Comparison of ENCODE assay signal across 2 cellular contexts in the genomic region with DNA sequence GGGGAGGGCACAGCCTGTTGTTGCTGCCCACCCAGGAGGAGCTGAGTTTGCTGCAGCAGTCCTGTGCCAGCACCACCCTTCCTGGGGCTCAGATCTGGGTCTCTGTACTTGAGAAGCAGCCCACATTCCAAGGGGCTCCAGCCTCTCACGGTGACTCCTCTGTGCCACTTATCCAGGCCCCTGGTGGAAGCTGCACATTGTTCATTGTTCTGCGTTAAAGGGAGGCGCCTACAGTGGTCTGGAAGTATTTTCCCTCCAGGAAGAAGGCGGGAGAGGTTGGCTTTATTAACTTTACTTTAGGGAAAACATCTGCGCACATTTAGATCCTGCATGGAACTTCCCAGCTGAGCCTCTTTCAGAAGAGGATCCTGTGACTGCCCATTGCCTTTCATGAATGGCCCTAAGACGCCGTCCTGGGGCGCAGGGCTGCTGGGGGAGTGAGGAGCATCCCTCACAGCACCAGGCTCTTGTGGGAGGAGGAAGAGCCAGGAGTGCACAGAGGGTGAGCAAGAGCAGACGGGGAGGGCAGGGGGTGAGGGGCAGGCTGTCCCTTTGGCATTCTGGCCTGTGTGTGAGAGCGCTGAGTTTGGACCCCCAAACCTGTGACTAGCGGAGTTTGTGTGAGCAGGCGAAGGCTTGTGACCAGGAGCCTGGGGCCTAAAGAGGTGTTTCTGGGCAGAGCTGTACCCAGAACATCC.
TF ChIP-seq lines count a peak whose summit lies in the region.

No MANE protein-coding gene starts in this region.

TF ChIP-seq in GM23338, 12 proteins besides CTCF, POLR2A, EP300 and RAD21:
- TF ChIP-seq EZH2phosphoT487 (IDR thresholded peaks at IDR 0.05; ENCODE audit: unreplicated experiment) = no peak
- TF ChIP-seq CREB1 (CRISPR knock-in tag; IDR thresholded peaks at IDR 0.05; ENCODE audit: low read depth) = no peak
- TF ChIP-seq STAT1 (IDR thresholded peaks at IDR 0.05; ENCODE audit: unreplicated experiment) = no peak
- TF ChIP-seq, protein P1, sequence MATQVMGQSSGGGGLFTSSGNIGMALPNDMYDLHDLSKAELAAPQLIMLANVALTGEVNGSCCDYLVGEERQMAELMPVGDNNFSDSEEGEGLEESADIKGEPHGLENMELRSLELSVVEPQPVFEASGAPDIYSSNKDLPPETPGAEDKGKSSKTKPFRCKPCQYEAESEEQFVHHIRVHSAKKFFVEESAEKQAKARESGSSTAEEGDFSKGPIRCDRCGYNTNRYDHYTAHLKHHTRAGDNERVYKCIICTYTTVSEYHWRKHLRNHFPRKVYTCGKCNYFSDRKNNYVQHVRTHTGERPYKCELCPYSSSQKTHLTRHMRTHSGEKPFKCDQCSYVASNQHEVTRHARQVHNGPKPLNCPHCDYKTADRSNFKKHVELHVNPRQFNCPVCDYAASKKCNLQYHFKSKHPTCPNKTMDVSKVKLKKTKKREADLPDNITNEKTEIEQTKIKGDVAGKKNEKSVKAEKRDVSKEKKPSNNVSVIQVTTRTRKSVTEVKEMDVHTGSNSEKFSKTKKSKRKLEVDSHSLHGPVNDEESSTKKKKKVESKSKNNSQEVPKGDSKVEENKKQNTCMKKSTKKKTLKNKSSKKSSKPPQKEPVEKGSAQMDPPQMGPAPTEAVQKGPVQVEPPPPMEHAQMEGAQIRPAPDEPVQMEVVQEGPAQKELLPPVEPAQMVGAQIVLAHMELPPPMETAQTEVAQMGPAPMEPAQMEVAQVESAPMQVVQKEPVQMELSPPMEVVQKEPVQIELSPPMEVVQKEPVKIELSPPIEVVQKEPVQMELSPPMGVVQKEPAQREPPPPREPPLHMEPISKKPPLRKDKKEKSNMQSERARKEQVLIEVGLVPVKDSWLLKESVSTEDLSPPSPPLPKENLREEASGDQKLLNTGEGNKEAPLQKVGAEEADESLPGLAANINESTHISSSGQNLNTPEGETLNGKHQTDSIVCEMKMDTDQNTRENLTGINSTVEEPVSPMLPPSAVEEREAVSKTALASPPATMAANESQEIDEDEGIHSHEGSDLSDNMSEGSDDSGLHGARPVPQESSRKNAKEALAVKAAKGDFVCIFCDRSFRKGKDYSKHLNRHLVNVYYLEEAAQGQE (IDR thresholded peaks at IDR 0.05; ENCODE audit: unreplicated experiment) = no peak
- no peak for TF ChIP-seq NANOG (IDR thresholded peaks at IDR 0.05; ENCODE audit: borderline replicate concordance)
- TF ChIP-seq ZNF114 (CRISPR knock-in tag; IDR thresholded peaks at IDR 0.05) = no peak
- TF ChIP-seq, protein P2, sequence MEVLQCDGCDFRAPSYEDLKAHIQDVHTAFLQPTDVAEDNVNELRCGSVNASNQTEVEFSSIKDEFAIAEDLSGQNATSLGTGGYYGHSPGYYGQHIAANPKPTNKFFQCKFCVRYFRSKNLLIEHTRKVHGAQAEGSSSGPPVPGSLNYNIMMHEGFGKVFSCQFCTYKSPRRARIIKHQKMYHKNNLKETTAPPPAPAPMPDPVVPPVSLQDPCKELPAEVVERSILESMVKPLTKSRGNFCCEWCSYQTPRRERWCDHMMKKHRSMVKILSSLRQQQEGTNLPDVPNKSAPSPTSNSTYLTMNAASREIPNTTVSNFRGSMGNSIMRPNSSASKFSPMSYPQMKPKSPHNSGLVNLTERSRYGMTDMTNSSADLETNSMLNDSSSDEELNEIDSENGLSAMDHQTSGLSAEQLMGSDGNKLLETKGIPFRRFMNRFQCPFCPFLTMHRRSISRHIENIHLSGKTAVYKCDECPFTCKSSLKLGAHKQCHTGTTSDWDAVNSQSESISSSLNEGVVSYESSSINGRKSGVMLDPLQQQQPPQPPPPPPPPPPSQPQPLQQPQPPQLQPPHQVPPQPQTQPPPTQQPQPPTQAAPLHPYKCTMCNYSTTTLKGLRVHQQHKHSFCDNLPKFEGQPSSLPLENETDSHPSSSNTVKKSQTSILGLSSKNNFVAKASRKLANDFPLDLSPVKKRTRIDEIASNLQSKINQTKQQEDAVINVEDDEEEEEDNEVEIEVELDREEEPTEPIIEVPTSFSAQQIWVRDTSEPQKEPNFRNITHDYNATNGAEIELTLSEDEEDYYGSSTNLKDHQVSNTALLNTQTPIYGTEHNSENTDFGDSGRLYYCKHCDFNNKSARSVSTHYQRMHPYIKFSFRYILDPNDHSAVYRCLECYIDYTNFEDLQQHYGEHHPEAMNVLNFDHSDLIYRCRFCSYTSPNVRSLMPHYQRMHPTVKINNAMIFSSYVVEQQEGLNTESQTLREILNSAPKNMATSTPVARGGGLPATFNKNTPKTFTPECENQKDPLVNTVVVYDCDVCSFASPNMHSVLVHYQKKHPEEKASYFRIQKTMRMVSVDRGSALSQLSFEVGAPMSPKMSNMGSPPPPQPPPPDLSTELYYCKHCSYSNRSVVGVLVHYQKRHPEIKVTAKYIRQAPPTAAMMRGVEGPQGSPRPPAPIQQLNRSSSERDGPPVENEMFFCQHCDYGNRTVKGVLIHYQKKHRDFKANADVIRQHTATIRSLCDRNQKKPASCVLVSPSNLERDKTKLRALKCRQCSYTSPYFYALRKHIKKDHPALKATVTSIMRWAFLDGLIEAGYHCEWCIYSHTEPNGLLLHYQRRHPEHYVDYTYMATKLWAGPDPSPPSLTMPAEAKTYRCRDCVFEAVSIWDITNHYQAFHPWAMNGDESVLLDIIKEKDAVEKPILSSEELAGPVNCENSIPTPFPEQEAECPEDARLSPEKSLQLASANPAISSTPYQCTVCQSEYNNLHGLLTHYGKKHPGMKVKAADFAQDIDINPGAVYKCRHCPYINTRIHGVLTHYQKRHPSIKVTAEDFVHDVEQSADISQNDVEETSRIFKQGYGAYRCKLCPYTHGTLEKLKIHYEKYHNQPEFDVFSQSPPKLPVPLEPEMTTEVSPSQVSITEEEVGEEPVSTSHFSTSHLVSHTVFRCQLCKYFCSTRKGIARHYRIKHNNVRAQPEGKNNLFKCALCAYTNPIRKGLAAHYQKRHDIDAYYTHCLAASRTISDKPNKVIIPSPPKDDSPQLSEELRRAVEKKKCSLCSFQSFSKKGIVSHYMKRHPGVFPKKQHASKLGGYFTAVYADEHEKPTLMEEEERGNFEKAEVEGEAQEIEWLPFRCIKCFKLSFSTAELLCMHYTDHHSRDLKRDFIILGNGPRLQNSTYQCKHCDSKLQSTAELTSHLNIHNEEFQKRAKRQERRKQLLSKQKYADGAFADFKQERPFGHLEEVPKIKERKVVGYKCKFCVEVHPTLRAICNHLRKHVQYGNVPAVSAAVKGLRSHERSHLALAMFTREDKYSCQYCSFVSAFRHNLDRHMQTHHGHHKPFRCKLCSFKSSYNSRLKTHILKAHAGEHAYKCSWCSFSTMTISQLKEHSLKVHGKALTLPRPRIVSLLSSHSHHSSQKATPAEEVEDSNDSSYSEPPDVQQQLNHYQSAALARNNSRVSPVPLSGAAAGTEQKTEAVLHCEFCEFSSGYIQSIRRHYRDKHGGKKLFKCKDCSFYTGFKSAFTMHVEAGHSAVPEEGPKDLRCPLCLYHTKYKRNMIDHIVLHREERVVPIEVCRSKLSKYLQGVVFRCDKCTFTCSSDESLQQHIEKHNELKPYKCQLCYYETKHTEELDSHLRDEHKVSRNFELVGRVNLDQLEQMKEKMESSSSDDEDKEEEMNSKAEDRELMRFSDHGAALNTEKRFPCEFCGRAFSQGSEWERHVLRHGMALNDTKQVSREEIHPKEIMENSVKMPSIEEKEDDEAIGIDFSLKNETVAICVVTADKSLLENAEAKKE (CRISPR knock-in tag; IDR thresholded peaks at IDR 0.05) = no peak
- TF ChIP-seq ZNF331 (CRISPR knock-in tag; IDR thresholded peaks at IDR 0.05; ENCODE audit: low read depth) = no peak
- no peak for TF ChIP-seq EZH2 (IDR thresholded peaks at IDR 0.05; ENCODE audit: low read depth, unreplicated experiment)

TF ChIP-seq in H1, 55 proteins besides CTCF, POLR2A, EP300 and RAD21:
- no peak for TF ChIP-seq SP1 (IDR thresholded peaks at IDR 0.05; ENCODE audit: low read depth, low read length)
- no peak for TF ChIP-seq JUND (IDR thresholded peaks at IDR 0.05; ENCODE audit: low read length)
- no peak for TF ChIP-seq SP4 (IDR thresholded peaks at IDR 0.05; ENCODE audit: low read length)
- TF ChIP-seq TBP (IDR thresholded peaks at IDR 0.05; ENCODE audit: low read depth, low read length) = no peak
- peak; percentile 47; the same call in 1 of the 2 replicates for TF ChIP-seq TEAD4 (IDR thresholded peaks at IDR 0.05; ENCODE audit: low read depth, low read length)
- no peak for TF ChIP-seq MAFK (IDR thresholded peaks at IDR 0.05; ENCODE audit: low read depth, low read length)
